ENCODE assay signal across 9 cellular contexts in genomic region chr15:90425726-90426346, GRCh38. TPM values are rescaled to one million over a fixed set of nuclear protein-coding genes. Genes with fewer than 3 reads are reported as not detected.
DNase-seq lines count a peak whose midpoint lies in the region; TF ChIP-seq lines count a peak whose summit lies in the region.
"Had no signal": no experiment of that assay in that cellular context is flagged by ENCODE, and none has a peak within 500 bp of the region (broad histone marks: within the 10 kb centered on the region; RNA-seq: fewer than 3 reads in every experiment).

No MANE protein-coding gene starts in this region.

- peaks cover 12% of the 10 kb centered on the region for H3K36me3 Mint-ChIP-seq in HFFc6 (ENCODE audit: low read depth)

- no peaks in the 10 kb centered on the region for H3K9me3 ChIP-seq in ascending aorta
- no peaks in the 10 kb centered on the region for H3K9me3 ChIP-seq in skeletal muscle satellite cell (replicated peaks; ENCODE audit: low read length)

- peaks cover 20 to 25% of the 10 kb centered on the region in 2 donors for H3K36me3 ChIP-seq in ascending aorta
- H3K36me3 ChIP-seq in skeletal muscle satellite cell (ENCODE audit: insufficient read depth, low read length), result peaks cover 34% of the 10 kb centered on the region

- no peaks in the 10 kb centered on the region for H3K27me3 ChIP-seq in ascending aorta
- no peaks in the 10 kb centered on the region for H3K27me3 ChIP-seq in skeletal muscle satellite cell (ENCODE audit: control insufficient read depth, insufficient read depth, low read length)

- H3K27me3 Mint-ChIP-seq in HFFc6 (ENCODE audit: insufficient read depth), result no peaks in the 10 kb centered on the region; the same call in 1 of the 2 replicates

- H3K4me1 ChIP-seq in ascending aorta, result peaks cover 20 to 56% of the 10 kb centered on the region in 2 donors
- H3K4me1 ChIP-seq in skeletal muscle satellite cell (ENCODE audit: control insufficient read depth, insufficient read depth, low read length), result peaks cover 33% of the 10 kb centered on the region

- H3K9me3 Mint-ChIP-seq in HFFc6, result no peaks in the 10 kb centered on the region

- intact Hi-C loops in ascending aorta (cut with DNase I), result loop anchor here (5.0 kb wide), 1 partner anchor 34 kb away; no protein-coding TSS in a partner anchor

- peak overlapping the region; percentile 20 for H3K4me2 ChIP-seq in skeletal muscle satellite cell (ENCODE audit: low read length)

- H3K4me1 Mint-ChIP-seq in HFFc6 (ENCODE audit: low read depth), result peaks cover 35% of the 10 kb centered on the region

- H3K27ac Mint-ChIP-seq in HFFc6, result peak overlapping the region; percentile 41

- 0 out of 2 replicates have a peak overlapping the region, but pooled peaks have one; percentile 17 for H3K4me3 Mint-ChIP-seq in HFFc6

- TF ChIP-seq CTCF in HFFc6 (IDR thresholded peaks at IDR 0.05) (no peak), ascending aorta (IDR thresholded peaks at IDR 0.05) (no peak)

- DNase-seq in HFFc6 (no peak), ascending aorta (ENCODE audit: low spot score in 2 of 2) (no peak), left kidney (ENCODE audit: low read depth, low spot score) (peak; percentile 15), COLO668 (lab: John Stamatoyannopoulos, UW; ENCODE audit: unreplicated experiment) (no peak), D341Med (ENCODE audit: low spot score) (no peak), kidney glomerular epithelial cell (lab: John Stamatoyannopoulos, UW) (no peak)
- DNase-seq: NCI-H146; stimulated activated naive CD8-positive, alpha-beta T cell treated with anti-CD3 and anti-CD28 coated beads, Interleukin-15, Interleukin-2, amounts not matched to agents 100 U/mL and 50 U/mL, for 24 hours had no signal

- H3K27ac ChIP-seq in ascending aorta, result peak overlapping the region; percentile 20 to 29

- H3K4me3 ChIP-seq in ascending aorta (no peak overlapping the region), skeletal muscle satellite cell (ENCODE audit: low read length) (no peak overlapping the region)

- peak overlapping the region; percentile 1 for H3K9ac ChIP-seq in skeletal muscle satellite cell (ENCODE audit: low read depth, low read length)

RNA-seq across cellular contexts. Expression of gene IQGAP1, which starts 37.8 kb away (rescaled TPM):
- 100 to 1,000 TPM; 172 to 201 (median 185) TPM for total RNA-seq in HFFc6 (2021; fragmentation: NEBNext Ultra II Directional; extraction: Animal tissue kit (Norgen Biotek cat#: 25700))
- 99.1 TPM for total RNA-seq in ascending aorta
- 151 and 176 TPM in 2 replicates for total RNA-seq in skeletal muscle satellite cell (2012; rRNA removed)
